32 cellular contexts compared by ENCODE assay signal in the genomic region with DNA sequence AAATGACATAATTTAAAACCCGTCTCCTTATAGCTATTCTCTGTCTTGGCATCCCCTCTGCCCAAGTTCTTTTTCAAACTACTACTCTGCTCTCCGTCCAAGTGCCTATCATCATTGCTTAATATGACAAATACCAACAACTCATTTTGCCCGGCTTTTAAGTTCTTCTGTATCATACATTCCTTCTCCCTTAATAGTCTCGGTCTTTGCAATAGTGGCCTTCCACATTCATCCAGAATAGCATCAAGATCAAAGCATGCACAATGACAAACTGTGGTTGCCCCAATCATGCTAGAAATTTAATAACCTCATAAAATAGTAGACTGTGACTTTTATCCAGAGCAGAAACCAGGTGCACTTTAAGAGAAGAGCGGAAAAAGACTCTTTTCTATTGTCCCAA.
"Had no signal": no experiment of that assay in that cellular context is flagged by ENCODE, and none has a peak within 500 bp of the region (broad histone marks: within the 10 kb centered on the region; RNA-seq: fewer than 3 reads in every experiment).

No MANE protein-coding gene starts in this region.

- H3K9me3 Mint-ChIP-seq: activated CD4-positive, alpha-beta memory T cell treated with anti-CD3 and anti-CD28 coated beads, Interleukin-2, amount 10 ng/mL, durations not matched to agents 7 days and 5 days; activated CD4-positive, alpha-beta T cell treated with anti-CD3 and anti-CD28 coated beads, Interleukin-2, amount 10 ng/mL, durations not matched to agents 24 days and 14 days; activated naive CD4-positive, alpha-beta T cell treated with anti-CD3 and anti-CD28 coated beads, Interleukin-2, amount 10 ng/mL, durations not matched to agents 7 days and 5 days; activated naive CD8-positive, alpha-beta T cell treated with anti-CD3 and anti-CD28 coated beads, Interleukin-2, amount 10 ng/mL, durations not matched to agents 7 days and 5 days; activated T-cell treated with anti-CD3 and anti-CD28 coated beads, Interleukin-2, amount 50 U/mL, for 24 hours; effector memory CD8-positive, alpha-beta T cell; immature natural killer cell; natural killer cell treated with Interleukin-12 subunit alpha and Interleukin-12 subunit beta and Interleukin-15 and Interleukin-18, amount 100 ng/mL, for 72 hours; stimulated activated memory B cell treated with anti-CD40 and anti-IgM and Interleukin-4, amounts not matched to agents 10 μg/mL and 1 μg/mL and 100 μg/mL, for 72 hours; stimulated activated naive CD8-positive, alpha-beta T cell treated with anti-CD3 and anti-CD28 coated beads, Interleukin-15, amount 100 ng/mL, for 72 hours; type B pancreatic cell had no signal

- H3K4me1 Mint-ChIP-seq: activated CD4-positive, alpha-beta memory T cell treated with anti-CD3 and anti-CD28 coated beads, Interleukin-2, amount 10 ng/mL, durations not matched to agents 7 days and 5 days; activated CD4-positive, alpha-beta T cell treated with anti-CD3 and anti-CD28 coated beads, Interleukin-2, amount 10 ng/mL, durations not matched to agents 24 days and 14 days; activated naive CD4-positive, alpha-beta T cell treated with anti-CD3 and anti-CD28 coated beads, Interleukin-2, amount 10 ng/mL, durations not matched to agents 7 days and 5 days; activated naive CD8-positive, alpha-beta T cell treated with anti-CD3 and anti-CD28 coated beads, Interleukin-2, amount 10 ng/mL, durations not matched to agents 7 days and 5 days; immature natural killer cell; stimulated activated memory B cell treated with anti-CD40 and anti-IgM and Interleukin-4, amounts not matched to agents 10 μg/mL and 1 μg/mL and 100 μg/mL, for 72 hours; stimulated activated naive CD8-positive, alpha-beta T cell treated with anti-CD3 and anti-CD28 coated beads, Interleukin-15, amount 100 ng/mL, for 72 hours had no signal

- H3K36me3 Mint-ChIP-seq: activated naive CD4-positive, alpha-beta T cell treated with anti-CD3 and anti-CD28 coated beads, Interleukin-2, amount 10 ng/mL, durations not matched to agents 7 days and 5 days; activated naive CD8-positive, alpha-beta T cell treated with anti-CD3 and anti-CD28 coated beads, Interleukin-2, amount 10 ng/mL, durations not matched to agents 7 days and 5 days; immature natural killer cell; natural killer cell treated with Interleukin-12 subunit alpha and Interleukin-12 subunit beta and Interleukin-15 and Interleukin-18, amount 100 ng/mL, for 72 hours; stimulated activated memory B cell treated with anti-CD40 and anti-IgM and Interleukin-4, amounts not matched to agents 10 μg/mL and 1 μg/mL and 100 μg/mL, for 72 hours; type B pancreatic cell had no signal

- H3K27me3 ChIP-seq: foreskin keratinocyte, heart left ventricle, uterus had no signal

- H3K27me3 Mint-ChIP-seq: activated CD4-positive, alpha-beta memory T cell treated with anti-CD3 and anti-CD28 coated beads, Interleukin-2, amount 10 ng/mL, durations not matched to agents 7 days and 5 days; activated CD4-positive, alpha-beta T cell treated with anti-CD3 and anti-CD28 coated beads, Interleukin-2, amount 10 ng/mL, durations not matched to agents 24 days and 14 days; activated naive CD4-positive, alpha-beta T cell treated with anti-CD3 and anti-CD28 coated beads, Interleukin-2, amount 10 ng/mL, durations not matched to agents 7 days and 5 days; activated T-cell treated with anti-CD3 and anti-CD28 coated beads, Interleukin-2, amount 50 U/mL, for 24 hours; progenitor cell of endocrine pancreas; stimulated activated memory B cell treated with anti-CD40 and anti-IgM and Interleukin-4, amounts not matched to agents 10 μg/mL and 1 μg/mL and 100 μg/mL, for 72 hours; stimulated activated naive CD8-positive, alpha-beta T cell treated with anti-CD3 and anti-CD28 coated beads, Interleukin-15, amount 100 ng/mL, for 72 hours; type B pancreatic cell had no signal

- DNase-seq: activated CD4-positive, alpha-beta memory T cell treated with anti-CD3 and anti-CD28 coated beads, Interleukin-2, amount 10 ng/mL, durations not matched to agents 7 days and 5 days; activated CD4-positive, alpha-beta T cell treated with anti-CD3 and anti-CD28 coated beads, Interleukin-2, amount 10 ng/mL, durations not matched to agents 24 days and 14 days; activated CD8-positive, alpha-beta memory T cell treated with anti-CD3 and anti-CD28 coated beads, Interleukin-2, amount 50 U/mL, for 48 hours; activated gamma-delta T cell; activated naive CD4-positive, alpha-beta T cell treated with anti-CD3 and anti-CD28 coated beads, Interleukin-2, amount 10 ng/mL, durations not matched to agents 7 days and 5 days; activated naive CD8-positive, alpha-beta T cell treated with anti-CD3 and anti-CD28 coated beads, Interleukin-2, amount 10 ng/mL, durations not matched to agents 7 days and 5 days; activated T-cell treated with anti-CD3 and anti-CD28 coated beads, Interleukin-2, amount 50 U/mL, for 24 hours; amniotic stem cell; caudate nucleus; cortex of kidney; effector memory CD8-positive, alpha-beta T cell; foreskin keratinocyte; heart left ventricle; hypothalamus; immature natural killer cell; kidney; left colon; mesenchymal stem cell; retina; small intestine; stimulated activated CD4-positive, alpha-beta T cell treated with anti-CD3 and anti-CD28 coated beads, Interleukin-1b, Interleukin-23, amount 100 ng/mL, for 48 hours; stimulated activated CD4-positive, alpha-beta T cell treated with anti-CD3 and anti-CD28 coated beads, Interleukin-4, amount 100 ng/mL, for 4 hours; stimulated activated CD8-positive, alpha-beta memory T cell treated with anti-CD3 and anti-CD28 coated beads, Interleukin-4, amount 100 ng/mL, for 48 hours; stimulated activated naive CD8-positive, alpha-beta T cell treated with anti-CD3 and anti-CD28 coated beads, Interleukin-15, amount 100 ng/mL, for 72 hours; substantia nigra; uterus had no signal

- H3K4me3 Mint-ChIP-seq: activated CD4-positive, alpha-beta memory T cell treated with anti-CD3 and anti-CD28 coated beads, Interleukin-2, amount 10 ng/mL, durations not matched to agents 7 days and 5 days; activated CD4-positive, alpha-beta T cell treated with anti-CD3 and anti-CD28 coated beads, Interleukin-2, amount 10 ng/mL, durations not matched to agents 24 days and 14 days; activated naive CD4-positive, alpha-beta T cell treated with anti-CD3 and anti-CD28 coated beads, Interleukin-2, amount 10 ng/mL, durations not matched to agents 7 days and 5 days; activated naive CD8-positive, alpha-beta T cell treated with anti-CD3 and anti-CD28 coated beads, Interleukin-2, amount 10 ng/mL, durations not matched to agents 7 days and 5 days; activated T-cell treated with anti-CD3 and anti-CD28 coated beads, Interleukin-2, amount 50 U/mL, for 24 hours; effector memory CD8-positive, alpha-beta T cell; immature natural killer cell; natural killer cell treated with Interleukin-12 subunit alpha and Interleukin-12 subunit beta and Interleukin-15 and Interleukin-18, amount 100 ng/mL, for 72 hours; stimulated activated memory B cell treated with anti-CD40 and anti-IgM and Interleukin-4, amounts not matched to agents 10 μg/mL and 1 μg/mL and 100 μg/mL, for 72 hours; stimulated activated naive CD8-positive, alpha-beta T cell treated with anti-CD3 and anti-CD28 coated beads, Interleukin-15, amount 100 ng/mL, for 72 hours; type B pancreatic cell had no signal

- H3K4me3 ChIP-seq: heart left ventricle, uterus had no signal

- H3K36me3 ChIP-seq: heart left ventricle, uterus had no signal

- ATAC-seq: activated CD4-positive, CD25-positive, alpha-beta regulatory T cell treated with anti-CD3 and anti-CD28 coated beads, Interleukin-2, amount 50 U/mL, for 24 hours; effector memory CD8-positive, alpha-beta T cell; foreskin keratinocyte; heart left ventricle; left colon; natural killer cell treated with Interleukin-12 subunit alpha and Interleukin-12 subunit beta and Interleukin-15 and Interleukin-18, amount 100 ng/mL, for 72 hours; sciatic nerve; stimulated activated memory B cell treated with anti-CD40 and anti-IgM and Interleukin-4, amounts not matched to agents 10 μg/mL and 1 μg/mL and 100 μg/mL, for 72 hours; stimulated activated naive CD8-positive, alpha-beta T cell treated with anti-CD3 and anti-CD28 coated beads, Interleukin-15, amount 100 ng/mL, for 72 hours had no signal

- H3K27ac Mint-ChIP-seq: activated CD4-positive, alpha-beta memory T cell treated with anti-CD3 and anti-CD28 coated beads, Interleukin-2, amount 10 ng/mL, durations not matched to agents 7 days and 5 days; activated CD4-positive, alpha-beta T cell treated with anti-CD3 and anti-CD28 coated beads, Interleukin-2, amount 10 ng/mL, durations not matched to agents 24 days and 14 days; activated naive CD4-positive, alpha-beta T cell treated with anti-CD3 and anti-CD28 coated beads, Interleukin-2, amount 10 ng/mL, durations not matched to agents 7 days and 5 days; activated naive CD8-positive, alpha-beta T cell treated with anti-CD3 and anti-CD28 coated beads, Interleukin-2, amount 10 ng/mL, durations not matched to agents 7 days and 5 days; activated T-cell treated with anti-CD3 and anti-CD28 coated beads, Interleukin-2, amount 50 U/mL, for 24 hours; effector memory CD8-positive, alpha-beta T cell; immature natural killer cell; natural killer cell treated with Interleukin-12 subunit alpha and Interleukin-12 subunit beta and Interleukin-15 and Interleukin-18, amount 100 ng/mL, for 72 hours; progenitor cell of endocrine pancreas; stimulated activated memory B cell treated with anti-CD40 and anti-IgM and Interleukin-4, amounts not matched to agents 10 μg/mL and 1 μg/mL and 100 μg/mL, for 72 hours; stimulated activated naive CD8-positive, alpha-beta T cell treated with anti-CD3 and anti-CD28 coated beads, Interleukin-15, amount 100 ng/mL, for 72 hours; type B pancreatic cell had no signal
